In the genomic region with DNA sequence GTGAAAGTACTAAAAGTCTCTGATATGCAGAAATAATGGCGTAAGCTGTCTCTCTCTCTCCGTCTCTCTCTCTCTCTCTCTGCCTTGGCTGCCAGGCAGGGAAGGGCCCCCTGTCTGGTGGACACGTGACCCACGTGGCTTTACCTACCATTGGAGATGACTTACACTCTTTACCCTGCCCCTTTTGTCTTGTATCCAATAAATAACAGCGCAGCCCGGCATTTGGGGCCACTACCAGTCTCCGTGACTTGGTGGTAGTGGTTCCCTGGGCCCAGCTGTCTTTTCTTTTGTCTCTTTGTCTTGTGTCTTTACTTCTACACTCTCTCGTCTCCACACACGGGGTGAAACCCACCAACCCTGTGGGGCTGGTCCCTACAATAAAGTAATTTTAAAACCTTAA, we compare ENCODE assay signal across 9 cellular contexts. TPM values are rescaled to one million over a fixed set of nuclear protein-coding genes. Genes with fewer than 3 reads are reported as not detected.
"Had no signal": no experiment of that assay in that cellular context is flagged by ENCODE, and none has a peak within 500 bp of the region (broad histone marks: within the 10 kb centered on the region; RNA-seq: fewer than 3 reads in every experiment).

No MANE protein-coding gene starts in this region.

- H3K27ac Mint-ChIP-seq: HFFc6 had no signal

- H3K9me3 ChIP-seq: HAP-1 had no signal

- H3K4me1 ChIP-seq: HAP-1 had no signal

- H2AFZ ChIP-seq: GM23248 had no signal

- DNase-seq: GM23248, GOT3, H7, HFFc6 had no signal

- H3K9ac ChIP-seq: GM23248 had no signal

- H3K4me3 ChIP-seq: GM23248, HAP-1 had no signal

- H3K27me3 Mint-ChIP-seq: IgD-negative memory B cell had no signal

- H3K27ac ChIP-seq: GM23248, HL-60 had no signal

- H3K36me3 ChIP-seq: HAP-1 had no signal

- H3K4me3 Mint-ChIP-seq: HFFc6 had no signal

RNA-seq across cellular contexts. Expression of gene TMEM40, which starts 12.2 kb away (rescaled TPM):
- total RNA-seq: GM23248, H7, HepG2, HT1080 had no signal

RNA-seq across cellular contexts. Expression of gene CAND2, which starts 25.2 kb away (rescaled TPM):
- total RNA-seq: HepG2 had no signal
